17 cellular contexts compared by ENCODE assay signal in the genomic region with DNA sequence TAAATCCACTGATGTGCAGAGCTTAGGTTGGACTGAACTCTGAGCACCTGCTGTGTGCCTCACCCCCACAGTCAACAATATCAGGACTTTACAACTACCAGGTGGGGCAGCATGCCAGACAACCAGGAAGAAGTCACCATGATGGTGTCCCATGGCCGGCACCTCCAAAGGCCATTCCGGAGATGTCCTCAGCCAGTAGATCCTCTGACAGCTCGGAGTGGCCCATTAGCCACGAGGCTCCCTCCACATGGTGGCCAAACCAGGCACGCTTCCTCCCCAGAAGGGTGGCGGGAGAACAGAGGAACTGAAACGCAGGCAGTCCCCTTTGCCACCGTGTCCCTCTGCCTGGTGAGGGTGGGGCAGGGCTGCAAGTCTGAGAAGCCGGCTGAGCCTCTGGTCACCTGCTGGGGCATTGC.
DNase-seq lines count a peak whose midpoint lies in the region; ATAC-seq, FAIRE-seq and TF ChIP-seq lines count a peak whose summit lies in the region.
"Had no signal": no experiment of that assay in that cellular context is flagged by ENCODE, and none has a peak within 500 bp of the region (broad histone marks: within the 10 kb centered on the region; RNA-seq: fewer than 3 reads in every experiment).

No MANE protein-coding gene starts in this region.

- in situ Hi-C loops in HepG2 (cut with HindIII; ENCODE audit: extremely low pct_ligation_motif_present, low pct_unique_long_range_greater_than_20kb): no loop called here

- no peak overlapping the region for H3K9ac ChIP-seq in HepG2 (ENCODE audit: insufficient read depth, low read depth, low read length)

- no peaks in the 10 kb centered on the region for H3K27me3 Mint-ChIP-seq in stimulated activated naive CD8-positive, alpha-beta T cell treated with anti-CD3 and anti-CD28 coated beads, Interleukin-15, Interleukin-2, amounts not matched to agents 100 ng/mL and 50 ng/mL, for 24 hours

- H3K27me3 ChIP-seq in HepG2 (ENCODE audit: control insufficient read depth in 1 of 2, insufficient read depth in 2 of 2, low read length in 2 of 2): no peaks in the 10 kb centered on the region; a peak in 1 of 5 replicates
- H3K27me3 ChIP-seq in sigmoid colon: no peaks in the 10 kb centered on the region
- H3K27me3 ChIP-seq in body of pancreas: no peaks in the 10 kb centered on the region
- H3K27me3 ChIP-seq: ovary had no signal

- H3K4me1 ChIP-seq in HepG2 (ENCODE audit: insufficient read depth, low read length): peaks cover 14% of the 10 kb centered on the region
- H3K4me1 ChIP-seq in sigmoid colon: no peaks in the 10 kb centered on the region
- peaks cover 23% of the 10 kb centered on the region for H3K4me1 ChIP-seq in body of pancreas

- no peak for FAIRE-seq in HepG2 (lab: Jason Lieb, UNC)

- peak overlapping the region; percentile 35; the same call in 1 of the 2 replicates for H3K4me2 ChIP-seq in HepG2 (ENCODE audit: low read depth, low read length)

- WGBS in HepG2 (ENCODE audit: low lambda C conversion rate): 41% methylated on average over 4 of the region's 9 CpGs
- 16 to 53% methylated on average over 9 of the region's 9 CpGs for WGBS in sigmoid colon, 2 donors
- 86% methylated on average over 7 of the region's 9 CpGs; no CpG with 5 or more reads in 1 of the 2 donors for WGBS in body of pancreas, 2 donors

- H3K79me2 ChIP-seq in HepG2 (ENCODE audit: insufficient read depth, low read length): no peaks in the 10 kb centered on the region

- no peak for ATAC-seq in stimulated activated naive CD8-positive, alpha-beta T cell treated with anti-CD3 and anti-CD28 coated beads, Interleukin-15, Interleukin-2, amounts not matched to agents 100 U/mL and 50 U/mL, for 24 hours
- ATAC-seq in HepG2: peak; percentile 73
- ATAC-seq in HG03460 (IDR thresholded peaks at IDR 0.05; ENCODE audit: unreplicated experiment): no peak
- ATAC-seq in body of pancreas: no peak

- no TSS peak for BruUV-seq in HepG2 (replicated peaks; lab: Mats Ljungman, UMichigan)

- H3K36me3 Mint-ChIP-seq in stimulated activated naive CD8-positive, alpha-beta T cell treated with anti-CD3 and anti-CD28 coated beads, Interleukin-15, Interleukin-2, amounts not matched to agents 100 ng/mL and 50 ng/mL, for 24 hours (ENCODE audit: low read depth): no peaks in the 10 kb centered on the region

- peak overlapping the region; percentile 11 for H3K27ac Mint-ChIP-seq in stimulated activated naive CD8-positive, alpha-beta T cell treated with anti-CD3 and anti-CD28 coated beads, Interleukin-15, Interleukin-2, amounts not matched to agents 100 ng/mL and 50 ng/mL, for 24 hours
- H3K27ac Mint-ChIP-seq: HFFc6 had no signal

- H3K36me3 ChIP-seq in HepG2 (replicated peaks in 1 of 2; ENCODE audit: control insufficient read depth in 1 of 2, insufficient read depth in 2 of 2, low read length in 2 of 2) (no peaks in the 10 kb centered on the region), sigmoid colon (no peaks in the 10 kb centered on the region), body of pancreas (replicated peaks in 1 of 2; ENCODE audit: insufficient read depth in 1 of 2, low read depth in 2 of 2) (no peaks in the 10 kb centered on the region)
- H3K36me3 ChIP-seq: ovary had no signal

- TF ChIP-seq POLR2A in HepG2 (IDR thresholded peaks at IDR 0.05; ENCODE audit: insufficient read depth in 1 of 2, low read depth in 2 of 2, low read length in 2 of 2): no peak
- TF ChIP-seq POLR2A in sigmoid colon (IDR thresholded peaks at IDR 0.05): no peak
- no peak for TF ChIP-seq POLR2A in body of pancreas (IDR thresholded peaks at IDR 0.05)

- H3K4me3 ChIP-seq in LNCaP clone FGC (ENCODE audit: low read depth, low read length): no peak overlapping the region
- no peak overlapping the region for H3K4me3 ChIP-seq in HepG2 (replicated peaks in 1 of 3; ENCODE audit: insufficient read depth in 1 of 3, low read depth in 2 of 3, low read length in 3 of 3)
- no peak overlapping the region for H3K4me3 ChIP-seq in sigmoid colon
- no peak overlapping the region for H3K4me3 ChIP-seq in body of pancreas
- H3K4me3 ChIP-seq: ovary, SK-N-MC had no signal

- DNase-seq in stimulated activated naive CD8-positive, alpha-beta T cell treated with anti-CD3 and anti-CD28 coated beads, Interleukin-15, Interleukin-2, amounts not matched to agents 100 U/mL and 50 U/mL, for 24 hours: no peak
- DNase-seq in LNCaP clone FGC (ENCODE audit: low read depth) (peak; percentile 34), HepG2 (ENCODE audit: low spot score) (peak; percentile 6), sigmoid colon (no peak), body of pancreas (no peak)
- DNase-seq in activated CD4-positive, alpha-beta T cell treated with anti-CD3 and anti-CD28 coated beads for 4 hours: no peak
- DNase-seq: ACHN; activated naive CD4-positive, alpha-beta T cell treated with Interleukin-2 at 50 U/mL for 16 hours; effector CD4-positive, alpha-beta T cell; HFFc6; midbrain; NCI-H1694 treated with DMSO at 0.1 percent for 48 hours; ovary had no signal

- H3K27ac ChIP-seq in HepG2 (ENCODE audit: extremely low read length, insufficient read depth, low read length) (no peak overlapping the region), sigmoid colon (no peak overlapping the region), body of pancreas (no peak overlapping the region)
- H3K27ac ChIP-seq: ovary, SK-N-MC, VCaP had no signal

- no peaks in the 10 kb centered on the region for H3K4me1 Mint-ChIP-seq in stimulated activated naive CD8-positive, alpha-beta T cell treated with anti-CD3 and anti-CD28 coated beads, Interleukin-15, Interleukin-2, amounts not matched to agents 100 ng/mL and 50 ng/mL, for 24 hours (ENCODE audit: low read depth)

- POLR2A ChIA-PET in HepG2 (lab: Yijun Ruan, JAX): no interaction called here

- H4K20me1 ChIP-seq in HepG2 (ENCODE audit: insufficient read depth, low read length): no peaks in the 10 kb centered on the region

- TF ChIP-seq CTCF in LNCaP clone FGC (IDR thresholded peaks at IDR 0.05; ENCODE audit: control insufficient read depth, extremely low read depth, insufficient read depth) (no peak), HepG2 (CRISPR knock-in tag; IDR thresholded peaks at IDR 0.05) (no peak), sigmoid colon (IDR thresholded peaks at IDR 0.05) (no peak), body of pancreas (IDR thresholded peaks at IDR 0.05) (no peak)

- intact Hi-C loops in HepG2 (cut with micrococcal nuclease; ENCODE audit: unreplicated experiment) (no loop called here), sigmoid colon (cut with DNase I) (no loop called here), body of pancreas (cut with DNase I) (no loop called here)

- H2AFZ ChIP-seq in HepG2 (ENCODE audit: low read length): no peak overlapping the region

- no peak overlapping the region for H3K4me3 Mint-ChIP-seq in stimulated activated naive CD8-positive, alpha-beta T cell treated with anti-CD3 and anti-CD28 coated beads, Interleukin-15, Interleukin-2, amounts not matched to agents 100 ng/mL and 50 ng/mL, for 24 hours
- H3K4me3 Mint-ChIP-seq: HFFc6 had no signal

- no peaks in the 10 kb centered on the region for H3K9me3 Mint-ChIP-seq in stimulated activated naive CD8-positive, alpha-beta T cell treated with anti-CD3 and anti-CD28 coated beads, Interleukin-15, Interleukin-2, amounts not matched to agents 100 ng/mL and 50 ng/mL, for 24 hours
- H3K9me3 Mint-ChIP-seq: HFFc6 had no signal

- TF ChIP-seq EP300 in HepG2 (IDR thresholded peaks at IDR 0.05; ENCODE audit: low read depth in 2 of 2, low read length in 2 of 2): no peak
- TF ChIP-seq EP300 in HepG2 (CRISPR knock-in tag; IDR thresholded peaks at IDR 0.05; ENCODE audit: borderline replicate concordance): no peak
- no peak for TF ChIP-seq EP300 in sigmoid colon (IDR thresholded peaks at IDR 0.05)

- TF ChIP-seq RAD21 in HepG2 (CRISPR knock-in tag; IDR thresholded peaks at IDR 0.05): no peak

- CTCF ChIA-PET in HepG2 (lab: Yijun Ruan, JAX; ENCODE audit: low intra/inter-chr PET ratio, low total read pairs): no interaction called here

- H3K9me3 ChIP-seq in HepG2 (ENCODE audit: low read length) (no peaks in the 10 kb centered on the region), sigmoid colon (no peaks in the 10 kb centered on the region), body of pancreas (no peaks in the 10 kb centered on the region)
- H3K9me3 ChIP-seq: ovary had no signal

TF ChIP-seq in HepG2, 621 proteins besides CTCF, POLR2A, EP300 and RAD21 (continues in another document):
- TF ChIP-seq, protein P1, sequence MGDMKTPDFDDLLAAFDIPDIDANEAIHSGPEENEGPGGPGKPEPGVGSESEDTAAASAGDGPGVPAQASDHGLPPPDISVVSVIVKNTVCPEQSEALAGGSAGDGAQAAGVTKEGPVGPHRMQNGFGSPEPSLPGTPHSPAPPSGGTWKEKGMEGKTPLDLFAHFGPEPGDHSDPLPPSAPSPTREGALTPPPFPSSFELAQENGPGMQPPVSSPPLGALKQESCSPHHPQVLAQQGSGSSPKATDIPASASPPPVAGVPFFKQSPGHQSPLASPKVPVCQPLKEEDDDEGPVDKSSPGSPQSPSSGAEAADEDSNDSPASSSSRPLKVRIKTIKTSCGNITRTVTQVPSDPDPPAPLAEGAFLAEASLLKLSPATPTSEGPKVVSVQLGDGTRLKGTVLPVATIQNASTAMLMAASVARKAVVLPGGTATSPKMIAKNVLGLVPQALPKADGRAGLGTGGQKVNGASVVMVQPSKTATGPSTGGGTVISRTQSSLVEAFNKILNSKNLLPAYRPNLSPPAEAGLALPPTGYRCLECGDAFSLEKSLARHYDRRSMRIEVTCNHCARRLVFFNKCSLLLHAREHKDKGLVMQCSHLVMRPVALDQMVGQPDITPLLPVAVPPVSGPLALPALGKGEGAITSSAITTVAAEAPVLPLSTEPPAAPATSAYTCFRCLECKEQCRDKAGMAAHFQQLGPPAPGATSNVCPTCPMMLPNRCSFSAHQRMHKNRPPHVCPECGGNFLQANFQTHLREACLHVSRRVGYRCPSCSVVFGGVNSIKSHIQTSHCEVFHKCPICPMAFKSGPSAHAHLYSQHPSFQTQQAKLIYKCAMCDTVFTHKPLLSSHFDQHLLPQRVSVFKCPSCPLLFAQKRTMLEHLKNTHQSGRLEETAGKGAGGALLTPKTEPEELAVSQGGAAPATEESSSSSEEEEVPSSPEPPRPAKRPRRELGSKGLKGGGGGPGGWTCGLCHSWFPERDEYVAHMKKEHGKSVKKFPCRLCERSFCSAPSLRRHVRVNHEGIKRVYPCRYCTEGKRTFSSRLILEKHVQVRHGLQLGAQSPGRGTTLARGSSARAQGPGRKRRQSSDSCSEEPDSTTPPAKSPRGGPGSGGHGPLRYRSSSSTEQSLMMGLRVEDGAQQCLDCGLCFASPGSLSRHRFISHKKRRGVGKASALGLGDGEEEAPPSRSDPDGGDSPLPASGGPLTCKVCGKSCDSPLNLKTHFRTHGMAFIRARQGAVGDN (CRISPR knock-in tag; IDR thresholded peaks at IDR 0.05): peak; percentile 53
- peak; percentile 14; the same call in 1 of the 2 replicates for TF ChIP-seq HNF4A (CRISPR knock-in tag; IDR thresholded peaks at IDR 0.05)
- TF ChIP-seq ELF1 (CRISPR knock-in tag; IDR thresholded peaks at IDR 0.05): no peak
- no peak for TF ChIP-seq ZNF678 (CRISPR knock-in tag; IDR thresholded peaks at IDR 0.05)
- TF ChIP-seq GTF2F1 (IDR thresholded peaks at IDR 0.05; ENCODE audit: low read length): no peak
- TF ChIP-seq MYC (CRISPR knock-in tag; IDR thresholded peaks at IDR 0.05; ENCODE audit: borderline replicate concordance): 0 out of 2 replicates have a peak, but pooled peaks have one; percentile 21
- peak; percentile 82 for TF ChIP-seq ZNF256 (CRISPR knock-in tag; conservative IDR thresholded peaks at IDR 0.05)

Comparison
In these comparisons a context has a peak if more than half of its experiments do, and no peak if none do; other contexts are left out.
1. DNase-seq: peak in LNCaP clone FGC (single experiment) and HepG2 (single experiment); none in stimulated activated naive CD8-positive, alpha-beta T cell treated with anti-CD3 and anti-CD28 coated beads, Interleukin-15, Interleukin-2, amounts not matched to agents 100 U/mL and 50 U/mL, for 24 hours (single experiment), sigmoid colon (single experiment), body of pancreas (0 of 4) and activated CD4-positive, alpha-beta T cell treated with anti-CD3 and anti-CD28 coated beads for 4 hours (0 of 2).